Comparison of ENCODE assay signal across 6 cellular contexts in the genomic region with DNA sequence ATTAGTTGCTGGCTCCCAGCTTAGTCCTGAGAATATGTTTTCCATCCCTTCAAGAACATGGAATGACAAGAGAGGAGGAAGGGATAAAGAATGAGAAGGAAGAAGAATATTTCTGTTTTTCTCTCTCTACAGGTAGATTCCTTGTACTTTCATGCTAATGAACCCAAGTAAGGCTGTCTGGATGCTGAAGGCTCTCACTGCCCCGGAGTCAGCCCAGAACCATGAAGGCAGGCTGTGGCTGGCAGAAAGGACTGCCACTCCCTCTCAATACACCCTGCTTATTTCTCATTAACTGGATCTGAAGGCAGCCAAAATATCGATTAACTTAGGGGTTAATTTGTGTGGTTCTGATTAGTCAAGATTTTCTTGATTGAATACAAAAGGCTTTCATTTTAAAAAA.
"Had no signal": no experiment of that assay in that cellular context is flagged by ENCODE, and none has a peak within 500 bp of the region (broad histone marks: within the 10 kb centered on the region; RNA-seq: fewer than 3 reads in every experiment).

No MANE protein-coding gene starts in this region.

- H3K4me3 ChIP-seq: K562 had no signal

- ATAC-seq: K562 had no signal

- DNase-seq: GOT3, H7, HCEC 1CT, IMR-90, KG1 had no signal
